ENCODE assay signal across 1 cellular context in the genomic region with DNA sequence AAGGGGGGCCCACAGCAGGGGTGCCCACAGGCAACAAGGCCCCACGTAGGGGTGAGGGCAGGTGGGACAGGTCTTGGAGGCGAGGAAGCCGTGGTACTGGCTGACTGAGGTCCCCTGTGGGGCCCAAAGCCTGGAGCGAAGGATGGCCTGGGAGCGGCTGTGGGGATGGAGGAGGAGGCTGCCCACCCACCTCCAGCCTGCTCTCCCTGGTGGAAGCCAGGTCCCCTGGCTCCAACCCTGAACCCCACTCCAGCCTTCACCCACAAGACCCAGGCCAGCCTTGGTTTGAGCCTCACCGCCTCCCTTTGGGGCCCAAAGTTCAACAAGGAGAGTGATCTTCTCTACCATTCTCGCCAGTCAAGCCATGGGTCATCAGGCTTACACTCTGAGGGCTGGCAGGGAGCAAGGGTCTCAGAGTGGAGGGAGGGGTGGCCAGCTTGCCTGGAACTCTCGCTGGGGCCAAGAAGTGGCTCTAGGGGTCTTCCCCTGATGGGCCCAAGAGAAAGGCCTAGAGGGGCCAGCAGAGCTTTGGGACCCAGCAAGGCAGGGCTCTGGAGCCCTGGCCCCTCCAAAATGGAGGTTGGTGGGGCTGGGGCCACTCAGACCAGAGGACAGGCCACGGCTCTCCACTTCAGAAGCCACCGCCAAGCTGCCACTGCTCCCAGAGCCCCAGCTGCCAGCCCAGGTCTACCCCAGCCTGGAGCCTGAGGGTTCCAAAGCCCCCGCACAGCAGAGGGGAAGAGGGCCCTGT.
TF ChIP-seq lines count a peak whose summit lies in the region.

No MANE protein-coding gene starts in this region.

TF ChIP-seq in GM23338, 12 proteins besides CTCF, POLR2A, EP300 and RAD21:
- TF ChIP-seq, protein P1, sequence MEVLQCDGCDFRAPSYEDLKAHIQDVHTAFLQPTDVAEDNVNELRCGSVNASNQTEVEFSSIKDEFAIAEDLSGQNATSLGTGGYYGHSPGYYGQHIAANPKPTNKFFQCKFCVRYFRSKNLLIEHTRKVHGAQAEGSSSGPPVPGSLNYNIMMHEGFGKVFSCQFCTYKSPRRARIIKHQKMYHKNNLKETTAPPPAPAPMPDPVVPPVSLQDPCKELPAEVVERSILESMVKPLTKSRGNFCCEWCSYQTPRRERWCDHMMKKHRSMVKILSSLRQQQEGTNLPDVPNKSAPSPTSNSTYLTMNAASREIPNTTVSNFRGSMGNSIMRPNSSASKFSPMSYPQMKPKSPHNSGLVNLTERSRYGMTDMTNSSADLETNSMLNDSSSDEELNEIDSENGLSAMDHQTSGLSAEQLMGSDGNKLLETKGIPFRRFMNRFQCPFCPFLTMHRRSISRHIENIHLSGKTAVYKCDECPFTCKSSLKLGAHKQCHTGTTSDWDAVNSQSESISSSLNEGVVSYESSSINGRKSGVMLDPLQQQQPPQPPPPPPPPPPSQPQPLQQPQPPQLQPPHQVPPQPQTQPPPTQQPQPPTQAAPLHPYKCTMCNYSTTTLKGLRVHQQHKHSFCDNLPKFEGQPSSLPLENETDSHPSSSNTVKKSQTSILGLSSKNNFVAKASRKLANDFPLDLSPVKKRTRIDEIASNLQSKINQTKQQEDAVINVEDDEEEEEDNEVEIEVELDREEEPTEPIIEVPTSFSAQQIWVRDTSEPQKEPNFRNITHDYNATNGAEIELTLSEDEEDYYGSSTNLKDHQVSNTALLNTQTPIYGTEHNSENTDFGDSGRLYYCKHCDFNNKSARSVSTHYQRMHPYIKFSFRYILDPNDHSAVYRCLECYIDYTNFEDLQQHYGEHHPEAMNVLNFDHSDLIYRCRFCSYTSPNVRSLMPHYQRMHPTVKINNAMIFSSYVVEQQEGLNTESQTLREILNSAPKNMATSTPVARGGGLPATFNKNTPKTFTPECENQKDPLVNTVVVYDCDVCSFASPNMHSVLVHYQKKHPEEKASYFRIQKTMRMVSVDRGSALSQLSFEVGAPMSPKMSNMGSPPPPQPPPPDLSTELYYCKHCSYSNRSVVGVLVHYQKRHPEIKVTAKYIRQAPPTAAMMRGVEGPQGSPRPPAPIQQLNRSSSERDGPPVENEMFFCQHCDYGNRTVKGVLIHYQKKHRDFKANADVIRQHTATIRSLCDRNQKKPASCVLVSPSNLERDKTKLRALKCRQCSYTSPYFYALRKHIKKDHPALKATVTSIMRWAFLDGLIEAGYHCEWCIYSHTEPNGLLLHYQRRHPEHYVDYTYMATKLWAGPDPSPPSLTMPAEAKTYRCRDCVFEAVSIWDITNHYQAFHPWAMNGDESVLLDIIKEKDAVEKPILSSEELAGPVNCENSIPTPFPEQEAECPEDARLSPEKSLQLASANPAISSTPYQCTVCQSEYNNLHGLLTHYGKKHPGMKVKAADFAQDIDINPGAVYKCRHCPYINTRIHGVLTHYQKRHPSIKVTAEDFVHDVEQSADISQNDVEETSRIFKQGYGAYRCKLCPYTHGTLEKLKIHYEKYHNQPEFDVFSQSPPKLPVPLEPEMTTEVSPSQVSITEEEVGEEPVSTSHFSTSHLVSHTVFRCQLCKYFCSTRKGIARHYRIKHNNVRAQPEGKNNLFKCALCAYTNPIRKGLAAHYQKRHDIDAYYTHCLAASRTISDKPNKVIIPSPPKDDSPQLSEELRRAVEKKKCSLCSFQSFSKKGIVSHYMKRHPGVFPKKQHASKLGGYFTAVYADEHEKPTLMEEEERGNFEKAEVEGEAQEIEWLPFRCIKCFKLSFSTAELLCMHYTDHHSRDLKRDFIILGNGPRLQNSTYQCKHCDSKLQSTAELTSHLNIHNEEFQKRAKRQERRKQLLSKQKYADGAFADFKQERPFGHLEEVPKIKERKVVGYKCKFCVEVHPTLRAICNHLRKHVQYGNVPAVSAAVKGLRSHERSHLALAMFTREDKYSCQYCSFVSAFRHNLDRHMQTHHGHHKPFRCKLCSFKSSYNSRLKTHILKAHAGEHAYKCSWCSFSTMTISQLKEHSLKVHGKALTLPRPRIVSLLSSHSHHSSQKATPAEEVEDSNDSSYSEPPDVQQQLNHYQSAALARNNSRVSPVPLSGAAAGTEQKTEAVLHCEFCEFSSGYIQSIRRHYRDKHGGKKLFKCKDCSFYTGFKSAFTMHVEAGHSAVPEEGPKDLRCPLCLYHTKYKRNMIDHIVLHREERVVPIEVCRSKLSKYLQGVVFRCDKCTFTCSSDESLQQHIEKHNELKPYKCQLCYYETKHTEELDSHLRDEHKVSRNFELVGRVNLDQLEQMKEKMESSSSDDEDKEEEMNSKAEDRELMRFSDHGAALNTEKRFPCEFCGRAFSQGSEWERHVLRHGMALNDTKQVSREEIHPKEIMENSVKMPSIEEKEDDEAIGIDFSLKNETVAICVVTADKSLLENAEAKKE (CRISPR knock-in tag; IDR thresholded peaks at IDR 0.05): no peak
- TF ChIP-seq, protein P2, sequence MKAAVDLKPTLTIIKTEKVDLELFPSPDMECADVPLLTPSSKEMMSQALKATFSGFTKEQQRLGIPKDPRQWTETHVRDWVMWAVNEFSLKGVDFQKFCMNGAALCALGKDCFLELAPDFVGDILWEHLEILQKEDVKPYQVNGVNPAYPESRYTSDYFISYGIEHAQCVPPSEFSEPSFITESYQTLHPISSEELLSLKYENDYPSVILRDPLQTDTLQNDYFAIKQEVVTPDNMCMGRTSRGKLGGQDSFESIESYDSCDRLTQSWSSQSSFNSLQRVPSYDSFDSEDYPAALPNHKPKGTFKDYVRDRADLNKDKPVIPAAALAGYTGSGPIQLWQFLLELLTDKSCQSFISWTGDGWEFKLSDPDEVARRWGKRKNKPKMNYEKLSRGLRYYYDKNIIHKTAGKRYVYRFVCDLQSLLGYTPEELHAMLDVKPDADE (IDR thresholded peaks at IDR 0.05): no peak
- no peak for TF ChIP-seq ZNF331 (CRISPR knock-in tag; IDR thresholded peaks at IDR 0.05; ENCODE audit: low read depth)
- TF ChIP-seq CREB1 (CRISPR knock-in tag; IDR thresholded peaks at IDR 0.05; ENCODE audit: low read depth): no peak
- TF ChIP-seq ZNF114 (CRISPR knock-in tag; IDR thresholded peaks at IDR 0.05): no peak
- no peak for TF ChIP-seq JUNB (IDR thresholded peaks at IDR 0.05; ENCODE audit: unreplicated experiment)
- no peak for TF ChIP-seq POLR2AphosphoS5 (IDR thresholded peaks at IDR 0.05; ENCODE audit: low read depth)
- no peak for TF ChIP-seq EZH2 (IDR thresholded peaks at IDR 0.05; ENCODE audit: low read depth, unreplicated experiment)
- no peak for TF ChIP-seq EZH2phosphoT487 (IDR thresholded peaks at IDR 0.05; ENCODE audit: unreplicated experiment)
- no peak for TF ChIP-seq NANOG (IDR thresholded peaks at IDR 0.05; ENCODE audit: borderline replicate concordance)
- TF ChIP-seq STAT1 (IDR thresholded peaks at IDR 0.05; ENCODE audit: unreplicated experiment): no peak
- TF ChIP-seq, protein P3, sequence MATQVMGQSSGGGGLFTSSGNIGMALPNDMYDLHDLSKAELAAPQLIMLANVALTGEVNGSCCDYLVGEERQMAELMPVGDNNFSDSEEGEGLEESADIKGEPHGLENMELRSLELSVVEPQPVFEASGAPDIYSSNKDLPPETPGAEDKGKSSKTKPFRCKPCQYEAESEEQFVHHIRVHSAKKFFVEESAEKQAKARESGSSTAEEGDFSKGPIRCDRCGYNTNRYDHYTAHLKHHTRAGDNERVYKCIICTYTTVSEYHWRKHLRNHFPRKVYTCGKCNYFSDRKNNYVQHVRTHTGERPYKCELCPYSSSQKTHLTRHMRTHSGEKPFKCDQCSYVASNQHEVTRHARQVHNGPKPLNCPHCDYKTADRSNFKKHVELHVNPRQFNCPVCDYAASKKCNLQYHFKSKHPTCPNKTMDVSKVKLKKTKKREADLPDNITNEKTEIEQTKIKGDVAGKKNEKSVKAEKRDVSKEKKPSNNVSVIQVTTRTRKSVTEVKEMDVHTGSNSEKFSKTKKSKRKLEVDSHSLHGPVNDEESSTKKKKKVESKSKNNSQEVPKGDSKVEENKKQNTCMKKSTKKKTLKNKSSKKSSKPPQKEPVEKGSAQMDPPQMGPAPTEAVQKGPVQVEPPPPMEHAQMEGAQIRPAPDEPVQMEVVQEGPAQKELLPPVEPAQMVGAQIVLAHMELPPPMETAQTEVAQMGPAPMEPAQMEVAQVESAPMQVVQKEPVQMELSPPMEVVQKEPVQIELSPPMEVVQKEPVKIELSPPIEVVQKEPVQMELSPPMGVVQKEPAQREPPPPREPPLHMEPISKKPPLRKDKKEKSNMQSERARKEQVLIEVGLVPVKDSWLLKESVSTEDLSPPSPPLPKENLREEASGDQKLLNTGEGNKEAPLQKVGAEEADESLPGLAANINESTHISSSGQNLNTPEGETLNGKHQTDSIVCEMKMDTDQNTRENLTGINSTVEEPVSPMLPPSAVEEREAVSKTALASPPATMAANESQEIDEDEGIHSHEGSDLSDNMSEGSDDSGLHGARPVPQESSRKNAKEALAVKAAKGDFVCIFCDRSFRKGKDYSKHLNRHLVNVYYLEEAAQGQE (IDR thresholded peaks at IDR 0.05; ENCODE audit: unreplicated experiment): no peak
